ENCODE assay signal across 8 cellular contexts in genomic region chr2:32946314-32947075, GRCh38. TPM values are rescaled to one million over a fixed set of nuclear protein-coding genes. Genes with fewer than 3 reads are reported as not detected.
A peak's percentile ranks its signal among the peaks of the same experiment; 100 is the strongest.
DNase-seq lines count a peak whose midpoint lies in the region; ATAC-seq and TF ChIP-seq lines count a peak whose summit lies in the region.

TSS of gene LTBP1 (plus strand) at chr2:32946953. CDS start at chr2:32947325, 372 bp downstream.

- TF ChIP-seq CTCF in HL-60 (IDR thresholded peaks at IDR 0.05; ENCODE audit: insufficient read depth, low read length) (peak; percentile 62), RWPE1 (conservative IDR thresholded peaks at IDR 0.05; ENCODE audit: low read depth) (peak; percentile 87), osteoblast (IDR thresholded peaks at IDR 0.05; ENCODE audit: extremely low read depth, low read depth, low read length) (peak; percentile 82), transverse colon (IDR thresholded peaks at IDR 0.05) (peak; percentile 65 to 73 (median 71))

- H3K4me3 ChIP-seq in HL-60 (replicated peaks; ENCODE audit: insufficient read depth, low read length): peak within 1 kb of the TSS; percentile 55
- peak within 1 kb of the TSS; percentile 82 for H3K4me3 ChIP-seq in osteoblast (ENCODE audit: insufficient read depth, low read length)
- peak within 1 kb of the TSS; percentile 62 to 96 (median 88) for H3K4me3 ChIP-seq in transverse colon

- H3K4me1 ChIP-seq in osteoblast (ENCODE audit: insufficient read depth, low read length) (no peaks in the 10 kb centered on the region), transverse colon (peaks cover 0 to 24% (median 10%) of the 10 kb centered on the region in 4 donors)

- peak within 1 kb of the TSS; percentile 92 for H2AFZ ChIP-seq in osteoblast (ENCODE audit: low read length)

- H3K79me2 ChIP-seq in osteoblast (ENCODE audit: insufficient read depth, low read length): no peaks in the 10 kb centered on the region

- 0% methylated on average over 1 to 59 of the region's 68 CpGs for WGBS in transverse colon (ENCODE audit: low coverage in 1 of 2), 2 donors

- POLR2A ChIA-PET in RWPE1 (lab: Yijun Ruan, JAX; ENCODE audit: low non-redundant PET): no interaction called here

- H3K27ac ChIP-seq in HL-60 (replicated peaks) (no peak within 1 kb of the TSS), RWPE1 (peak within 1 kb of the TSS; percentile 62), osteoblast (ENCODE audit: low read depth, low read length) (peak within 1 kb of the TSS; percentile 41), transverse colon (peak within 1 kb of the TSS; percentile 85 to 95 (median 92))

- peak; percentile 75 for ATAC-seq in GM19467 (IDR thresholded peaks at IDR 0.05; ENCODE audit: unreplicated experiment)

- in situ Hi-C loops in Caki2 (cut with HindIII; ENCODE audit: low pct_unique_long_range_greater_than_20kb, low sequenced_read_pairs) (no loop called here), transverse colon (cut with MboI; ENCODE audit: low pct_ligation_motif_present in 1 of 4, low pct_unique_long_range_greater_than_20kb in 1 of 4, low sequenced_read_pairs in 3 of 4) (loop anchor here in 1 of 4 donors (10.0 kb wide), 1 partner anchor 172 kb away; no protein-coding TSS in a partner anchor)

- H3K27me3 ChIP-seq in HL-60 (ENCODE audit: insufficient read depth, poor library complexity, severe bottlenecking): peaks cover 13% of the 10 kb centered on the region
- no peaks in the 10 kb centered on the region for H3K27me3 ChIP-seq in osteoblast (ENCODE audit: insufficient read depth, low read length)
- H3K27me3 ChIP-seq in transverse colon: peaks cover 4% of the 10 kb centered on the region

- TF ChIP-seq EP300 in transverse colon (IDR thresholded peaks at IDR 0.05; ENCODE audit: low read depth): no peak

- DNase-seq in Caki2 (ENCODE audit: low read depth) (peak; percentile 61), HL-60 (ENCODE audit: low read depth in 1 of 2, low spot score in 1 of 2) (peak; percentile 23 to 62), RWPE1 (ENCODE audit: low spot score) (peak; percentile 70), head of caudate nucleus (peak; percentile 53 to 88 (median 72)), osteoblast (ENCODE audit: insufficient read length, low spot score, missing footprints) (peak; percentile 98), transverse colon (peak; percentile 84)
- DNase-seq in activated naive CD4-positive, alpha-beta T cell treated with anti-CD3 and anti-CD28 coated beads, Interleukin-2, amount 50 U/mL, for 16 hours: peak; percentile 50

- H3K4me2 ChIP-seq in osteoblast (ENCODE audit: insufficient read depth, low read length): peak within 1 kb of the TSS; percentile 90

- H3K36me3 ChIP-seq in osteoblast (ENCODE audit: insufficient read depth, low read length) (no peaks in the 10 kb centered on the region), transverse colon (no peaks in the 10 kb centered on the region)

- TF ChIP-seq POLR2A in transverse colon (IDR thresholded peaks at IDR 0.05): peak; percentile 18

- H3K9me3 ChIP-seq in osteoblast (ENCODE audit: low read depth, low read length) (no peaks in the 10 kb centered on the region), transverse colon (no peaks in the 10 kb centered on the region)

- H4K20me1 ChIP-seq in osteoblast (ENCODE audit: insufficient read depth, low read length): no peaks in the 10 kb centered on the region

- intact Hi-C loops in head of caudate nucleus (cut with DNase I): loop anchor here (5.0 to 10.0 kb wide), 2 partner anchors 78 to 174 kb away; no protein-coding TSS in a partner anchor
- intact Hi-C loops in transverse colon (cut with DNase I; ENCODE audit: low total_unique reads): no loop called here

- CTCF ChIA-PET in RWPE1 (lab: Yijun Ruan, JAX): no interaction called here

RNA-seq across cellular contexts. Expression of gene LTBP1, which starts in this region (rescaled TPM):
- 3.6 and 4.5 TPM in 2 replicates for total RNA-seq in Caki2 (2014; rRNA removed; shearing (Covaris generic); ENCODE audit: low replicate concordance)
- total RNA-seq in osteoblast: 158 and 224 TPM in 2 replicates
- total RNA-seq in transverse colon: 10 to 100 TPM; 15.8 to 56.7 (median 28.3) TPM

Comparison
In these comparisons a context has a peak if more than half of its experiments do, and no peak if none do; other contexts are left out.
1. DNase-seq: peak in every context shown above with its lines; median percentile 98 in osteoblast; 84 in transverse colon; 72 in head of caudate nucleus; 70 in RWPE1; 61 in Caki2; 50 in activated naive CD4-positive, alpha-beta T cell treated with anti-CD3 and anti-CD28 coated beads, Interleukin-2, amount 50 U/mL, for 16 hours; 42 in HL-60.